Comparison of ENCODE assay signal across 26 cellular contexts in the genomic region with DNA sequence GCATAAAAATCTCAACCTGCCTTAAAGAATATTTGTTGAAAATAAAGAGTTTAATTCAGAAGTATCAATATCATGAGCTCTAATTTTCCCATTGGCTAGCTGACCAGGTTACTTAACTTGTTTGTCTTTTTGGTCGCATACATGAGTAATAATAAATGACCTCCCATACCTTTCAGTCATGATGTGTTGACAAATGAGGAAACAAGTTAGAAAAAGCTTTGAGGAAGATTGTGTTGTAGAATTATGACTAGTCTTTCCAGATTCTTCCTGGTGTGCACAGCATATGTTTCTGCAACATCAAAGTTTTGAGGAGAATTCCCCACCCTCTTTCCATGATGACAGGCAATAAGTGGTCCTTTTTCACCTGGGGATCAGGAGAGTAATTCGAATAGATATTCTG.
"Had no signal": no experiment of that assay in that cellular context is flagged by ENCODE, and none has a peak within 500 bp of the region (broad histone marks: within the 10 kb centered on the region; RNA-seq: fewer than 3 reads in every experiment).

No MANE protein-coding gene starts in this region.

- FAIRE-seq: endometrium, kidney had no signal

- H3K4me1 ChIP-seq: colonic mucosa, esophagus squamous epithelium, gastrocnemius medialis, heart right ventricle, left lung, lower lobe of right lung had no signal

- H3K27ac ChIP-seq: colonic mucosa, esophagus squamous epithelium, gastrocnemius medialis, heart right ventricle, left lung, lower lobe of right lung had no signal

- H3K9me3 ChIP-seq: colonic mucosa, esophagus squamous epithelium, gastrocnemius medialis, heart right ventricle, left lung, lower lobe of right lung, mucosa of descending colon had no signal

- DNase-seq: cerebellar nuclear complex; colonic mucosa; cortex of kidney; effector CD8-positive, alpha-beta T cell; effector memory CD8-positive, alpha-beta T cell; endodermal cell; erythroblast; esophagus squamous epithelium; foreskin fibroblast; foreskin melanocyte; gastrocnemius medialis; glutamatergic neuron; head of caudate nucleus; heart right ventricle; hippocampal formation; islet precursor cell; kidney; kidney glomerular epithelial cell; left cardiac atrium; left lung; left ventricle myocardium superior; lower lobe of right lung; mesenchymal stem cell; mucosa of descending colon had no signal

- H3K4me3 ChIP-seq: colonic mucosa, esophagus squamous epithelium, gastrocnemius medialis, heart right ventricle, left lung, lower lobe of right lung, mucosa of descending colon had no signal

- H3K36me3 ChIP-seq: colonic mucosa, esophagus squamous epithelium, gastrocnemius medialis, heart right ventricle, left lung, lower lobe of right lung had no signal

- ATAC-seq: effector memory CD8-positive, alpha-beta T cell; esophagus mucosa; gastrocnemius medialis; heart right ventricle; left cardiac atrium; left lung; left ventricle myocardium superior; lower lobe of right lung; mucosa of descending colon had no signal

- H3K27me3 ChIP-seq: colonic mucosa, esophagus squamous epithelium, gastrocnemius medialis, heart right ventricle, left lung had no signal
